Comparison of ENCODE assay signal across 9 cellular contexts in genomic region chr11:57311109-57311936, GRCh38. TPM values are rescaled to one million over a fixed set of nuclear protein-coding genes. Genes with fewer than 3 reads are reported as not detected.
DNase-seq lines count a peak whose midpoint lies in the region; ATAC-seq and TF ChIP-seq lines count a peak whose summit lies in the region.
"Had no signal": no experiment of that assay in that cellular context is flagged by ENCODE, and none has a peak within 500 bp of the region (broad histone marks: within the 10 kb centered on the region; RNA-seq: fewer than 3 reads in every experiment).

No MANE protein-coding gene starts in this region.

- peaks cover 29% of the 10 kb centered on the region for H3K4me1 ChIP-seq in HUES64 (ENCODE audit: insufficient read depth, low read length)

- intact Hi-C loops in sciatic nerve (cut with DNase I), result no loop called here

- H3K4me3 ChIP-seq in HUES64 (ENCODE audit: low read length) (peak overlapping the region; percentile 50), astrocyte of the spinal cord (ENCODE audit: low read depth, low read length) (peak overlapping the region; percentile 45)

- peaks cover 72% of the 10 kb centered on the region for H3K36me3 ChIP-seq in HUES64 (ENCODE audit: insufficient read depth, low read length)

- peak overlapping the region; percentile 47; the same call in 1 of the 2 replicates for H3K9ac ChIP-seq in HUES64 (ENCODE audit: low read depth, low read length)

- peak; percentile 76 for DNase-seq in DMS79 treated with DMSO at 0.1 percent for 48 hours (lab: John Stamatoyannopoulos, UW)
- DNase-seq in SW480 (ENCODE audit: low spot score), result peak; percentile 96
- DNase-seq in astrocyte of the spinal cord (ENCODE audit: low read depth, low spot score), result peak; percentile 98
- DNase-seq in hippocampal formation (lab: John Stamatoyannopoulos, UW), result peak; percentile 59 to 66
- DNase-seq in sciatic nerve (ENCODE audit: low spot score), result peak; percentile 94
- DNase-seq in pons (ENCODE audit: low spot score), result no peak

- no peaks in the 10 kb centered on the region for H3K9me3 ChIP-seq in HUES64 (ENCODE audit: insufficient read depth, low read depth, low read length)

- peak; percentile 98 for ATAC-seq in GM21619 (IDR thresholded peaks at IDR 0.05; ENCODE audit: unreplicated experiment)
- peak; percentile 90 for ATAC-seq in sciatic nerve

- H3K27me3 ChIP-seq in HUES64 (ENCODE audit: insufficient read depth, low read length), result no peaks in the 10 kb centered on the region

- TF ChIP-seq CTCF in astrocyte of the spinal cord (IDR thresholded peaks at IDR 0.05; ENCODE audit: low read depth, low read length), result no peak

- in situ Hi-C loops in astrocyte of the spinal cord (cut with HindIII; ENCODE audit: low sequenced_read_pairs), result no loop called here

- H3K27ac ChIP-seq in HUES64 (ENCODE audit: low read depth, low read length), result peak overlapping the region; percentile 69

- WGBS in HUES64, result 5% methylated on average over 31 of the region's 31 CpGs

RNA-seq across cellular contexts. Expression of gene TNKS1BP1, which starts 13.4 kb away (rescaled TPM):
- 76.8 TPM for polyA plus RNA-seq in HUES64 (2013, experiment 1 of 2)
- 83.7 TPM for polyA plus RNA-seq in HUES64 (2013, experiment 2 of 2)
- total RNA-seq in sciatic nerve, result 178 TPM

RNA-seq across cellular contexts. Expression of gene SSRP1, which starts 24.4 kb away (rescaled TPM):
- polyA plus RNA-seq in HUES64 (2013, experiment 1 of 2), result 233 TPM
- polyA plus RNA-seq in HUES64 (2013, experiment 2 of 2), result 249 TPM
- total RNA-seq in sciatic nerve, result 54.9 TPM

RNA-seq across cellular contexts. Expression of gene P2RX3, which starts 26.8 kb away (rescaled TPM):
- 1.00 TPM for polyA plus RNA-seq in HUES64 (2013, experiment 1 of 2)
- polyA plus RNA-seq in HUES64 (2013, experiment 2 of 2), result 2.4 TPM
- not detected for total RNA-seq in sciatic nerve
- total RNA-seq: glomerular endothelial cell had no signal
